In the genomic region with DNA sequence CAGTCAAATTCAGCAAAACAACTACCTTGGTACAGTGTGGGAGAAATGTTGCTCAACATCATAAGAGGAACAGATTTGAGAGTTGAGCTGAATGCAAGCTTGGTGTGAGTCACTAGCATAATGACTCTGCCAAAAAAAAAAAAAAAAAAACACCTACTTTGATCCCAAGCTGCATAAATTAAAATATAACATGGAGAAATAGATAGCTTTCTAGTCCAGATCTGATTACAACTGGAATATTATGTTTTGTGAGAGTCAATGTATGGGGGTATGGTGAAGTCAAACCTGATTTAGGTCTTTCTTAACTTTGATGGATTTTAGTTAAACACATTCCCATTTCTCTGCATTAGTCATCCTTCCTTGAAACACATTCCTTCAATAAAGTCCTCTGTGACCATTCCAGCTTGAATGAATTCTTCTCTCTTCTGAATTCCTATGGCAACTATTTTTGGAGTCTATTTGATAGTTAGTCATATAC, we compare ENCODE assay signal across 8 cellular contexts.
DNase-seq lines count a peak whose midpoint lies in the region; ATAC-seq and TF ChIP-seq lines count a peak whose summit lies in the region.
"Had no signal": no experiment of that assay in that cellular context is flagged by ENCODE, and none has a peak within 500 bp of the region (broad histone marks: within the 10 kb centered on the region; RNA-seq: fewer than 3 reads in every experiment).

No MANE protein-coding gene starts in this region.

- H3K27me3 ChIP-seq in SJSA1 (replicated peaks) (no peaks in the 10 kb centered on the region), smooth muscle cell (ENCODE audit: low read depth) (no peaks in the 10 kb centered on the region)

- H2AFZ ChIP-seq in smooth muscle cell (ENCODE audit: low read depth), result no peak overlapping the region

- H3K27ac ChIP-seq in SJSA1, result peak overlapping the region; percentile 88
- H3K27ac ChIP-seq in smooth muscle cell (ENCODE audit: low read depth), result peak overlapping the region; percentile 95

- no peak overlapping the region for H3K4me3 ChIP-seq in SJSA1
- no peak overlapping the region for H3K4me3 ChIP-seq in smooth muscle cell

- H3K36me3 ChIP-seq in SJSA1 (no peaks in the 10 kb centered on the region), smooth muscle cell (ENCODE audit: low read depth) (peaks cover 4% of the 10 kb centered on the region)

- no peaks in the 10 kb centered on the region for H3K79me2 ChIP-seq in smooth muscle cell (ENCODE audit: low read depth)

- DNase-seq in HCEC 1CT, result peak; percentile 97
- peak in 1 of 2 experiments; percentile 89 for DNase-seq in SJSA1 (ENCODE audit: low read depth in 1 of 2, low spot score in 2 of 2)
- peak; percentile 79 for DNase-seq in fibroblast of peridontal ligament (ENCODE audit: extremely low read depth)
- no peak for DNase-seq in smooth muscle cell (lab: John Stamatoyannopoulos, UW; ENCODE audit: unreplicated experiment)
- DNase-seq in HUDEP-2 (lab: John Stamatoyannopoulos, UW; ENCODE audit: unreplicated experiment in 76 of 76), result no peak
- DNase-seq: occipital lobe had no signal

- no peaks in the 10 kb centered on the region for H4K20me1 ChIP-seq in smooth muscle cell (ENCODE audit: low read depth)

- H3K9me3 ChIP-seq in SJSA1 (replicated peaks) (no peaks in the 10 kb centered on the region), smooth muscle cell (replicated peaks; ENCODE audit: low read depth) (no peaks in the 10 kb centered on the region)

- H3K9ac ChIP-seq in smooth muscle cell (ENCODE audit: low read depth), result no peak overlapping the region

- no peak for TF ChIP-seq CTCF in smooth muscle cell (IDR thresholded peaks at IDR 0.05; ENCODE audit: borderline replicate concordance, insufficient read depth, poor library complexity, severe bottlenecking)

- H3F3A ChIP-seq in smooth muscle cell (ENCODE audit: low read depth), result peaks cover 8% of the 10 kb centered on the region

- ATAC-seq in GM18511 (IDR thresholded peaks at IDR 0.05; ENCODE audit: unreplicated experiment), result no peak
- no peak for ATAC-seq in HG03378 (IDR thresholded peaks at IDR 0.05; ENCODE audit: unreplicated experiment)

- peaks cover 31% of the 10 kb centered on the region for H3K4me1 ChIP-seq in SJSA1 (replicated peaks)
- peaks cover 4% of the 10 kb centered on the region for H3K4me1 ChIP-seq in smooth muscle cell (ENCODE audit: low read depth)

- peak overlapping the region; percentile 62 for H3K4me2 ChIP-seq in smooth muscle cell

Comparison
In these comparisons a context has a peak if more than half of its experiments do, and no peak if none do; other contexts are left out.
1. DNase-seq: peak in HCEC 1CT (single experiment) and fibroblast of peridontal ligament (single experiment); none in smooth muscle cell (single experiment) and HUDEP-2 (0 of 76).